25 cellular contexts compared by ENCODE assay signal in the genomic region with DNA sequence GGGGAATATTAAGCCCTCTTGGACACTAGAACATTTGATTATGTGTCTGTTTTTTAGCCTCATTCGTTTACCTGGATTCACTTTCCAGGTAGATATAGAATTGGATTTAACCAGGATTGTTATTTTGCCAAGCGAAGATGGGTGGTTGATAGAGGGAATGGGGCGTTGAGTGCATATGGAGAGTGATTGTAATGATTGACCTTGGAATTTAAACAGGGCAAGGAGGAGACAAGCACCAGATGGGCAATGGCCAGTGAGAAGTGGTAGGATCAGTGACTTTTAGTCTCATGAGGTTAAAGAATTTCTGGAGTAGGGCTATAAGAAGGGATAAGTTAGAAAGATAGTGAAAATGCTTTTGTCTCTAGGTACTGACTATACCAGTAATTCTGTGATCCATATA.
"Had no signal": no experiment of that assay in that cellular context is flagged by ENCODE, and none has a peak within 500 bp of the region (broad histone marks: within the 10 kb centered on the region; RNA-seq: fewer than 3 reads in every experiment).

No MANE protein-coding gene starts in this region.

- H3K27ac ChIP-seq: dorsolateral prefrontal cortex, epithelial cell of prostate, esophagus squamous epithelium, gastroesophageal sphincter, neutrophil, skin epidermis, testis, upper lobe of right lung, vagina had no signal

- H3K27ac Mint-ChIP-seq: natural killer cell treated with Interleukin-12 subunit alpha and Interleukin-12 subunit beta and Interleukin-15 and Interleukin-18, amount 100 ng/mL, for 72 hours; stimulated activated naive B cell treated with anti-CD40 and anti-IgM and Interleukin-4, amounts not matched to agents 10 μg/mL and 1 μg/mL and 100 μg/mL, for 72 hours; stimulated activated naive CD8-positive, alpha-beta T cell treated with anti-CD3 and anti-CD28 coated beads, Interleukin-15, amount 100 ng/mL, for 72 hours had no signal

- H3K4me1 Mint-ChIP-seq: stimulated activated naive B cell treated with anti-CD40 and anti-IgM and Interleukin-4, amounts not matched to agents 10 μg/mL and 1 μg/mL and 100 μg/mL, for 72 hours; stimulated activated naive CD8-positive, alpha-beta T cell treated with anti-CD3 and anti-CD28 coated beads, Interleukin-15, amount 100 ng/mL, for 72 hours had no signal

- H3K4me3 Mint-ChIP-seq: natural killer cell treated with Interleukin-12 subunit alpha and Interleukin-12 subunit beta and Interleukin-15 and Interleukin-18, amount 100 ng/mL, for 72 hours; stimulated activated naive B cell treated with anti-CD40 and anti-IgM and Interleukin-4, amounts not matched to agents 10 μg/mL and 1 μg/mL and 100 μg/mL, for 72 hours; stimulated activated naive CD8-positive, alpha-beta T cell treated with anti-CD3 and anti-CD28 coated beads, Interleukin-15, amount 100 ng/mL, for 72 hours had no signal

- H3K36me3 Mint-ChIP-seq: natural killer cell treated with Interleukin-12 subunit alpha and Interleukin-12 subunit beta and Interleukin-15 and Interleukin-18, amount 100 ng/mL, for 72 hours; stimulated activated naive B cell treated with anti-CD40 and anti-IgM and Interleukin-4, amounts not matched to agents 10 μg/mL and 1 μg/mL and 100 μg/mL, for 72 hours had no signal

- H3K27me3 Mint-ChIP-seq: natural killer cell treated with Interleukin-12 subunit alpha and Interleukin-12 subunit beta and Interleukin-15 and Interleukin-18, amount 100 ng/mL, for 72 hours; stimulated activated naive B cell treated with anti-CD40 and anti-IgM and Interleukin-4, amounts not matched to agents 10 μg/mL and 1 μg/mL and 100 μg/mL, for 72 hours; stimulated activated naive CD8-positive, alpha-beta T cell treated with anti-CD3 and anti-CD28 coated beads, Interleukin-15, amount 100 ng/mL, for 72 hours had no signal

- ATAC-seq: gastroesophageal sphincter; left ventricle myocardium superior; natural killer cell treated with Interleukin-12 subunit alpha and Interleukin-12 subunit beta and Interleukin-15 and Interleukin-18, amount 100 ng/mL, for 72 hours; sciatic nerve; stimulated activated naive B cell treated with anti-CD40 and anti-IgM and Interleukin-4, amounts not matched to agents 10 μg/mL and 1 μg/mL and 100 μg/mL, for 72 hours; stimulated activated naive CD8-positive, alpha-beta T cell treated with anti-CD3 and anti-CD28 coated beads, Interleukin-15, amount 100 ng/mL, for 72 hours; upper lobe of right lung had no signal

- H3K27me3 ChIP-seq: dorsolateral prefrontal cortex, esophagus squamous epithelium, gastroesophageal sphincter, neutrophil, testis, tibial nerve, upper lobe of right lung, vagina had no signal

- H3K9me3 ChIP-seq: esophagus squamous epithelium, gastroesophageal sphincter, neutrophil, testis, tibial nerve, upper lobe of right lung, vagina had no signal

- H3K4me3 ChIP-seq: dorsolateral prefrontal cortex, esophagus squamous epithelium, gastroesophageal sphincter, lung, skin epidermis, testis, tibial nerve, upper lobe of right lung, vagina had no signal

- H3K36me3 ChIP-seq: esophagus squamous epithelium, gastroesophageal sphincter, neutrophil, tibial nerve, upper lobe of right lung, vagina had no signal

- H3K9me3 Mint-ChIP-seq: stimulated activated naive B cell treated with anti-CD40 and anti-IgM and Interleukin-4, amounts not matched to agents 10 μg/mL and 1 μg/mL and 100 μg/mL, for 72 hours; stimulated activated naive CD8-positive, alpha-beta T cell treated with anti-CD3 and anti-CD28 coated beads, Interleukin-15, amount 100 ng/mL, for 72 hours had no signal

- DNase-seq: cortex of kidney; dorsolateral prefrontal cortex; effector CD8-positive, alpha-beta T cell; esophagus squamous epithelium; glutamatergic neuron; left colon; left ventricle myocardium superior; mesenchymal stem cell; midbrain; posterior cingulate gyrus; stimulated activated CD4-positive, alpha-beta T cell treated with anti-CD3 and anti-CD28 coated beads, Interleukin-2, amount 100 ng/mL, for 24 hours; stimulated activated CD4-positive, alpha-beta T cell treated with anti-CD3 and anti-CD28 coated beads, Interleukin-4, amount 100 ng/mL, for 4 hours; stimulated activated naive B cell treated with anti-CD40 and anti-IgM and Interleukin-4, amounts not matched to agents 10 μg/mL and 1 μg/mL and 100 μg/mL, for 72 hours; stimulated activated naive CD8-positive, alpha-beta T cell treated with anti-CD3 and anti-CD28 coated beads, Interleukin-15, amount 100 ng/mL, for 72 hours; testis; upper lobe of right lung had no signal

- H3K4me1 ChIP-seq: esophagus squamous epithelium, tibial nerve, upper lobe of right lung had no signal
